10 cellular contexts compared by ENCODE assay signal in genomic region chr19:1017115-1017905, GRCh38. TPM values are rescaled to one million over a fixed set of nuclear protein-coding genes. Genes with fewer than 3 reads are reported as not detected.
DNase-seq lines count a peak whose midpoint lies in the region; ATAC-seq and TF ChIP-seq lines count a peak whose summit lies in the region.
"Had no signal": no experiment of that assay in that cellular context is flagged by ENCODE, and none has a peak within 500 bp of the region (broad histone marks: within the 10 kb centered on the region; RNA-seq: fewer than 3 reads in every experiment).

No MANE protein-coding gene starts in this region.

- no peaks in the 10 kb centered on the region for H3K9me3 Mint-ChIP-seq in CD14-positive monocyte
- no peaks in the 10 kb centered on the region for H3K9me3 Mint-ChIP-seq in natural killer cell treated with Interleukin-12 subunit alpha and Interleukin-12 subunit beta and Interleukin-15 and Interleukin-18, amount 100 ng/mL, for 72 hours

- TF ChIP-seq EP300 in Ishikawa (IDR thresholded peaks at IDR 0.05; ENCODE audit: borderline replicate concordance) = no peak

- peaks cover 11 to 36% of the 10 kb centered on the region in 2 donors for H3K36me3 Mint-ChIP-seq in CD14-positive monocyte
- H3K36me3 Mint-ChIP-seq in natural killer cell treated with Interleukin-12 subunit alpha and Interleukin-12 subunit beta and Interleukin-15 and Interleukin-18, amount 100 ng/mL, for 72 hours = no peaks in the 10 kb centered on the region

- peak overlapping the region in 6 of 7 donors; percentile 21 to 81 (median 80) for H3K27ac Mint-ChIP-seq in CD14-positive monocyte
- H3K27ac Mint-ChIP-seq in natural killer cell treated with Interleukin-12 subunit alpha and Interleukin-12 subunit beta and Interleukin-15 and Interleukin-18, amount 100 ng/mL, for 72 hours = peak overlapping the region; percentile 39 to 64

- H3K4me1 Mint-ChIP-seq in CD14-positive monocyte = peaks cover 44% of the 10 kb centered on the region
- peaks cover 26 to 28% of the 10 kb centered on the region in 2 donors for H3K4me1 Mint-ChIP-seq in natural killer cell treated with Interleukin-12 subunit alpha and Interleukin-12 subunit beta and Interleukin-15 and Interleukin-18, amount 100 ng/mL, for 72 hours (ENCODE audit: low read depth in 2 of 2)

- peak overlapping the region; percentile 49 for H3K4me3 ChIP-seq in coronary artery

- TF ChIP-seq RAD21 in Ishikawa (IDR thresholded peaks at IDR 0.05; ENCODE audit: low read depth) = no peak

- no peak overlapping the region for H3K4me3 Mint-ChIP-seq in CD14-positive monocyte
- H3K4me3 Mint-ChIP-seq in natural killer cell treated with Interleukin-12 subunit alpha and Interleukin-12 subunit beta and Interleukin-15 and Interleukin-18, amount 100 ng/mL, for 72 hours = peak overlapping the region; percentile 31

- intact Hi-C loops in CD14-positive monocyte (cut with micrococcal nuclease) = no loop called here
- intact Hi-C loops in posterior cingulate gyrus (cut with DNase I) = no loop called here

- peaks cover 0 to 1% (median 0%) of the 10 kb centered on the region in 3 donors for H3K27me3 Mint-ChIP-seq in CD14-positive monocyte (ENCODE audit: low read depth in 3 of 3)
- no peaks in the 10 kb centered on the region for H3K27me3 Mint-ChIP-seq in natural killer cell treated with Interleukin-12 subunit alpha and Interleukin-12 subunit beta and Interleukin-15 and Interleukin-18, amount 100 ng/mL, for 72 hours

- TF ChIP-seq CTCF in CD14-positive monocyte (IDR thresholded peaks at IDR 0.05) (no peak), coronary artery (IDR thresholded peaks at IDR 0.05) (no peak)

- no peak for ATAC-seq in natural killer cell treated with Interleukin-12 subunit alpha and Interleukin-12 subunit beta and Interleukin-15 and Interleukin-18, amount 100 ng/mL, for 72 hours
- ATAC-seq in GM21528 (IDR thresholded peaks at IDR 0.05; ENCODE audit: low FRiP score, unreplicated experiment) = no peak

- no peak for DNase-seq in CD14-positive monocyte (ENCODE audit: low spot score)
- no peak for DNase-seq in coronary artery (ENCODE audit: low spot score)
- DNase-seq in natural killer cell treated with Interleukin-12 subunit alpha and Interleukin-12 subunit beta and Interleukin-15 and Interleukin-18, amount 100 ng/mL, for 72 hours (ENCODE audit: low spot score) = no peak
- DNase-seq in posterior cingulate gyrus = no peak
- no peak for DNase-seq in NCI-H2196 treated with DMSO at 0.1 percent for 48 hours (lab: John Stamatoyannopoulos, UW; ENCODE audit: unreplicated experiment)
- DNase-seq in SIG-M5 treated with dmso at 0.1 percent for 504 hours (lab: John Stamatoyannopoulos, UW; ENCODE audit: unreplicated experiment) = no peak

- peak overlapping the region in 1 of 2 donors; percentile 69 for H3K27ac ChIP-seq in coronary artery

TF ChIP-seq in Ishikawa, 13 proteins besides CTCF, POLR2A, EP300 and RAD21:
- TF ChIP-seq TCF12 (IDR thresholded peaks at IDR 0.05; ENCODE audit: low read depth) (peak; percentile 33; the same call in 1 of the 2 replicates), USF1 (IDR thresholded peaks at IDR 0.05) (no peak), ZBTB7A (IDR thresholded peaks at IDR 0.05; ENCODE audit: low read depth) (0 out of 2 replicates have a peak, but pooled peaks have one; percentile 44)

RNA-seq across cellular contexts. Expression of gene TMEM259, which starts 3.6 kb away (rescaled TPM):
- 10 to 100 TPM; 37.4 to 45.0 TPM for polyA plus RNA-seq in CD14-positive monocyte
- 100 to 1,000 TPM; 150 to 267 TPM for total RNA-seq in natural killer cell treated with Interleukin-12 subunit alpha and Interleukin-12 subunit beta and Interleukin-15 and Interleukin-18, amount 100 ng/mL, for 72 hours

RNA-seq across cellular contexts. Expression of gene RNU6-2, which starts 4.0 kb away (rescaled TPM):
- not detected for polyA plus RNA-seq in CD14-positive monocyte
- total RNA-seq in natural killer cell treated with Interleukin-12 subunit alpha and Interleukin-12 subunit beta and Interleukin-15 and Interleukin-18, amount 100 ng/mL, for 72 hours = not detected
- total RNA-seq: HT1080; T-helper 1 cell treated with Interleukin-12 subunit alpha and Interleukin-12 subunit beta and Interleukin-4 antibody, amounts not matched to agents 30 ng/mL and 1 ng/mL, for 36 hours had no signal

RNA-seq across cellular contexts. Expression of gene CNN2, which starts 9.1 kb away (rescaled TPM):
- polyA plus RNA-seq in CD14-positive monocyte = 100 to 1,000 TPM in 1 of 2 donors, 10 to 100 TPM in 1; 69.9 to 144 TPM
- total RNA-seq in natural killer cell treated with Interleukin-12 subunit alpha and Interleukin-12 subunit beta and Interleukin-15 and Interleukin-18, amount 100 ng/mL, for 72 hours = 100 to 1,000 TPM; 119 to 141 TPM

RNA-seq across cellular contexts. Expression of gene GRIN3B, which starts 17.1 kb away (rescaled TPM):
- polyA plus RNA-seq in CD14-positive monocyte = under 1 TPM in 1 of 2 donors, not detected in 1; 0.13 TPM
- total RNA-seq in natural killer cell treated with Interleukin-12 subunit alpha and Interleukin-12 subunit beta and Interleukin-15 and Interleukin-18, amount 100 ng/mL, for 72 hours = not detected
- total RNA-seq: HT1080; T-helper 1 cell treated with Interleukin-12 subunit alpha and Interleukin-12 subunit beta and Interleukin-4 antibody, amounts not matched to agents 30 ng/mL and 1 ng/mL, for 36 hours had no signal

RNA-seq across cellular contexts. Expression of gene ABCA7, which starts 22.6 kb away (rescaled TPM):
- polyA plus RNA-seq in CD14-positive monocyte = 1 to 10 TPM; 1.7 to 7.8 TPM
- total RNA-seq in natural killer cell treated with Interleukin-12 subunit alpha and Interleukin-12 subunit beta and Interleukin-15 and Interleukin-18, amount 100 ng/mL, for 72 hours = 10 to 100 TPM; 53.7 to 69.9 TPM
